In genomic region chr6:151451950-151452749, GRCh38 we compare ENCODE assay signal across 1 cellular context.
A peak's percentile ranks its signal among the peaks of the same experiment; 100 is the strongest.
TF ChIP-seq lines count a peak whose summit lies in the region.

Gene RMND1 (minus strand): TSS chr6:151452126. CDS start chr6:151445811, 6,315 bp downstream.

TF ChIP-seq in HepG2, 621 proteins besides CTCF, POLR2A, EP300 and RAD21 (continued from another document and continues in another):
- 0 out of 2 replicates have a peak, but pooled peaks have one; percentile 53 for TF ChIP-seq ZNF691 (CRISPR knock-in tag; IDR thresholded peaks at IDR 0.05; ENCODE audit: borderline replicate concordance, low read depth)
- no peak for TF ChIP-seq HNRNPH1 (optimal IDR thresholded peaks at IDR 0.05; ENCODE audit: low read depth, low read length)
- peak; percentile 99 for TF ChIP-seq GATAD1 (CRISPR knock-in tag; IDR thresholded peaks at IDR 0.05)
- peak; percentile 95 for TF ChIP-seq HMGXB3 (CRISPR knock-in tag; IDR thresholded peaks at IDR 0.05; ENCODE audit: borderline replicate concordance)
- peak; percentile 98 for TF ChIP-seq ZFP90 (CRISPR knock-in tag; IDR thresholded peaks at IDR 0.05; ENCODE audit: borderline replicate concordance)
- TF ChIP-seq TOE1 (CRISPR knock-in tag; IDR thresholded peaks at IDR 0.05) = no peak; the same call in none of the 2 replicates
- peak; percentile 92 for TF ChIP-seq ZNF891 (CRISPR knock-in tag; IDR thresholded peaks at IDR 0.05)
- TF ChIP-seq MYC (CRISPR knock-in tag; IDR thresholded peaks at IDR 0.05; ENCODE audit: borderline replicate concordance) = peak; percentile 98
- no peak for TF ChIP-seq RELA (CRISPR knock-in tag; IDR thresholded peaks at IDR 0.05)
- peak; percentile 88; the same call in 1 of the 2 replicates for TF ChIP-seq ZBTB3 (CRISPR knock-in tag; IDR thresholded peaks at IDR 0.05; ENCODE audit: borderline replicate concordance, low read depth)
- peak; percentile 67; the same call in 1 of the 2 replicates for TF ChIP-seq ZNF292 (CRISPR knock-in tag; IDR thresholded peaks at IDR 0.05; ENCODE audit: borderline replicate concordance, low read depth)
- peak; percentile 95 for TF ChIP-seq MIXL1 (CRISPR knock-in tag; IDR thresholded peaks at IDR 0.05)
- TF ChIP-seq ZSCAN21 (CRISPR knock-in tag; IDR thresholded peaks at IDR 0.05; ENCODE audit: borderline replicate concordance) = peak; percentile 95
- TF ChIP-seq SPEN (CRISPR knock-in tag; IDR thresholded peaks at IDR 0.05; ENCODE audit: low read depth) = peak; percentile 99
- no peak for TF ChIP-seq ATM (IDR thresholded peaks at IDR 0.05; ENCODE audit: borderline replicate concordance)
- TF ChIP-seq EZH2 (conservative IDR thresholded peaks at IDR 0.05; ENCODE audit: low read depth, low read length) = no peak
- TF ChIP-seq ZNF33B (CRISPR knock-in tag; IDR thresholded peaks at IDR 0.05) = peak; percentile 56; the same call in 1 of the 2 replicates
- TF ChIP-seq TARDBP (CRISPR knock-in tag; IDR thresholded peaks at IDR 0.05) = peak; percentile 98
- peak; percentile 82 for TF ChIP-seq ZMYM3 (CRISPR knock-in tag; IDR thresholded peaks at IDR 0.05)
- peak; percentile 89 for TF ChIP-seq ZBED4 (CRISPR knock-in tag; IDR thresholded peaks at IDR 0.05; ENCODE audit: borderline replicate concordance)
- peak; percentile 97 for TF ChIP-seq DR1 (CRISPR knock-in tag; IDR thresholded peaks at IDR 0.05)
- 0 out of 2 replicates have a peak, but pooled peaks have one; percentile 96 for TF ChIP-seq CAMTA2 (CRISPR knock-in tag; IDR thresholded peaks at IDR 0.05; ENCODE audit: borderline replicate concordance)
- TF ChIP-seq PAX8 (CRISPR knock-in tag; IDR thresholded peaks at IDR 0.05; ENCODE audit: borderline replicate concordance) = no peak
- peak; percentile 97 for TF ChIP-seq ZZZ3 (CRISPR knock-in tag; IDR thresholded peaks at IDR 0.05; ENCODE audit: borderline replicate concordance)
- TF ChIP-seq ZKSCAN8 (CRISPR knock-in tag; IDR thresholded peaks at IDR 0.05; ENCODE audit: borderline replicate concordance) = peak; percentile 91
- peak; percentile 95 for TF ChIP-seq UBTF (CRISPR knock-in tag; IDR thresholded peaks at IDR 0.05)
- peak; percentile 19 for TF ChIP-seq HMG20A (CRISPR knock-in tag; IDR thresholded peaks at IDR 0.05; ENCODE audit: borderline replicate concordance)
- peak; percentile 84 for TF ChIP-seq ZNF180 (CRISPR knock-in tag; IDR thresholded peaks at IDR 0.05; ENCODE audit: borderline replicate concordance, low read depth)
- TF ChIP-seq TBX2 (CRISPR knock-in tag; IDR thresholded peaks at IDR 0.05; ENCODE audit: borderline replicate concordance) = peak; percentile 97
- peak; percentile 80 for TF ChIP-seq ZNF543 (CRISPR knock-in tag; IDR thresholded peaks at IDR 0.05)
- peak; percentile 73 for TF ChIP-seq ZEB1 (IDR thresholded peaks at IDR 0.05; ENCODE audit: insufficient replicate concordance, low read depth)
- TF ChIP-seq ASH2L (IDR thresholded peaks at IDR 0.05; ENCODE audit: insufficient read length, low read depth, low read length) = peak; percentile 99
- no peak for TF ChIP-seq IKZF1 (IDR thresholded peaks at IDR 0.05)
- peak; percentile 96 for TF ChIP-seq ZNF503 (CRISPR knock-in tag; IDR thresholded peaks at IDR 0.05)
- TF ChIP-seq PCBP1 (IDR thresholded peaks at IDR 0.05; ENCODE audit: borderline replicate concordance, low read depth, low read length) = peak; percentile 95
- TF ChIP-seq MAFG (CRISPR knock-in tag; IDR thresholded peaks at IDR 0.05) = 0 out of 2 replicates have a peak, but pooled peaks have one; percentile 42
- peak; percentile 81 for TF ChIP-seq MED8 (CRISPR knock-in tag; IDR thresholded peaks at IDR 0.05; ENCODE audit: insufficient replicate concordance)
- TF ChIP-seq FOXM1 (CRISPR knock-in tag; IDR thresholded peaks at IDR 0.05) = peak; percentile 80; the same call in 1 of the 2 replicates
- TF ChIP-seq ATF2 (CRISPR knock-in tag; IDR thresholded peaks at IDR 0.05) = peak; percentile 95
- peak; percentile 99 for TF ChIP-seq TFDP2 (CRISPR knock-in tag; IDR thresholded peaks at IDR 0.05)
- TF ChIP-seq JUNB (CRISPR knock-in tag; IDR thresholded peaks at IDR 0.05; ENCODE audit: borderline replicate concordance) = 0 out of 2 replicates have a peak, but pooled peaks have one; percentile 30
- TF ChIP-seq ZNF7 (CRISPR knock-in tag; IDR thresholded peaks at IDR 0.05) = peak; percentile 3; the same call in 1 of the 2 replicates
- 0 out of 2 replicates have a peak, but pooled peaks have one; percentile 73 for TF ChIP-seq PRMT3 (CRISPR knock-in tag; IDR thresholded peaks at IDR 0.05; ENCODE audit: borderline replicate concordance, low read depth)
- no peak for TF ChIP-seq CEBPB (IDR thresholded peaks at IDR 0.05; ENCODE audit: borderline replicate concordance, low read depth, low read length)
- TF ChIP-seq ZNF432 (CRISPR knock-in tag; IDR thresholded peaks at IDR 0.05; ENCODE audit: borderline replicate concordance) = no peak
- TF ChIP-seq ZNF225 (CRISPR knock-in tag; IDR thresholded peaks at IDR 0.05) = peak; percentile 88; the same call in 1 of the 2 replicates
- peak; percentile 67 for TF ChIP-seq NRL (CRISPR knock-in tag; IDR thresholded peaks at IDR 0.05; ENCODE audit: borderline replicate concordance)
- TF ChIP-seq ZNF770 (CRISPR knock-in tag; IDR thresholded peaks at IDR 0.05) = peak; percentile 64
